Comparison of ENCODE assay signal across 1 cellular context in genomic region chr1:21804536-21804935, GRCh38.
TF ChIP-seq lines count a peak whose summit lies in the region.

No MANE protein-coding gene starts in this region.

TF ChIP-seq in K562, 482 proteins besides CTCF, POLR2A, EP300 and RAD21 (continued from another document):
- TF ChIP-seq, protein P1, sequence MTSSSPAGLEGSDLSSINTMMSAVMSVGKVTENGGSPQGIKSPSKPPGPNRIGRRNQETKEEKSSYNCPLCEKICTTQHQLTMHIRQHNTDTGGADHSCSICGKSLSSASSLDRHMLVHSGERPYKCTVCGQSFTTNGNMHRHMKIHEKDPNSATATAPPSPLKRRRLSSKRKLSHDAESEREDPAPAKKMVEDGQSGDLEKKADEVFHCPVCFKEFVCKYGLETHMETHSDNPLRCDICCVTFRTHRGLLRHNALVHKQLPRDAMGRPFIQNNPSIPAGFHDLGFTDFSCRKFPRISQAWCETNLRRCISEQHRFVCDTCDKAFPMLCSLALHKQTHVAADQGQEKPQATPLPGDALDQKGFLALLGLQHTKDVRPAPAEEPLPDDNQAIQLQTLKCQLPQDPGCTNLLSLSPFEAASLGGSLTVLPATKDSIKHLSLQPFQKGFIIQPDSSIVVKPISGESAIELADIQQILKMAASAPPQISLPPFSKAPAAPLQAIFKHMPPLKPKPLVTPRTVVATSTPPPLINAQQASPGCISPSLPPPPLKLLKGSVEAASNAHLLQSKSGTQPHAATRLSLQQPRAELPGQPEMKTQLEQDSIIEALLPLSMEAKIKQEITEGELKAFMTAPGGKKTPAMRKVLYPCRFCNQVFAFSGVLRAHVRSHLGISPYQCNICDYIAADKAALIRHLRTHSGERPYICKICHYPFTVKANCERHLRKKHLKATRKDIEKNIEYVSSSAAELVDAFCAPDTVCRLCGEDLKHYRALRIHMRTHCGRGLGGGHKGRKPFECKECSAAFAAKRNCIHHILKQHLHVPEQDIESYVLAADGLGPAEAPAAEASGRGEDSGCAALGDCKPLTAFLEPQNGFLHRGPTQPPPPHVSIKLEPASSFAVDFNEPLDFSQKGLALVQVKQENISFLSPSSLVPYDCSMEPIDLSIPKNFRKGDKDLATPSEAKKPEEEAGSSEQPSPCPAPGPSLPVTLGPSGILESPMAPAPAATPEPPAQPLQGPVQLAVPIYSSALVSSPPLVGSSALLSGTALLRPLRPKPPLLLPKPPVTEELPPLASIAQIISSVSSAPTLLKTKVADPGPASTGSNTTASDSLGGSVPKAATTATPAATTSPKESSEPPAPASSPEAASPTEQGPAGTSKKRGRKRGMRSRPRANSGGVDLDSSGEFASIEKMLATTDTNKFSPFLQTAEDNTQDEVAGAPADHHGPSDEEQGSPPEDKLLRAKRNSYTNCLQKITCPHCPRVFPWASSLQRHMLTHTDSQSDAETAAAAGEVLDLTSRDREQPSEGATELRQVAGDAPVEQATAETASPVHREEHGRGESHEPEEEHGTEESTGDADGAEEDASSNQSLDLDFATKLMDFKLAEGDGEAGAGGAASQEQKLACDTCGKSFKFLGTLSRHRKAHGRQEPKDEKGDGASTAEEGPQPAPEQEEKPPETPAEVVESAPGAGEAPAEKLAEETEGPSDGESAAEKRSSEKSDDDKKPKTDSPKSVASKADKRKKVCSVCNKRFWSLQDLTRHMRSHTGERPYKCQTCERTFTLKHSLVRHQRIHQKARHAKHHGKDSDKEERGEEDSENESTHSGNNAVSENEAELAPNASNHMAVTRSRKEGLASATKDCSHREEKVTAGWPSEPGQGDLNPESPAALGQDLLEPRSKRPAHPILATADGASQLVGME (CRISPR knock-in tag; IDR thresholded peaks at IDR 0.05): no peak
- TF ChIP-seq NFE2L1 (tag; IDR thresholded peaks at IDR 0.05; ENCODE audit: borderline replicate concordance, low read depth) (no peak), ESRRA (IDR thresholded peaks at IDR 0.05; ENCODE audit: borderline replicate concordance, low read depth) (0 out of 2 replicates have a peak, but pooled peaks have one; percentile 35)
